In the genomic region with DNA sequence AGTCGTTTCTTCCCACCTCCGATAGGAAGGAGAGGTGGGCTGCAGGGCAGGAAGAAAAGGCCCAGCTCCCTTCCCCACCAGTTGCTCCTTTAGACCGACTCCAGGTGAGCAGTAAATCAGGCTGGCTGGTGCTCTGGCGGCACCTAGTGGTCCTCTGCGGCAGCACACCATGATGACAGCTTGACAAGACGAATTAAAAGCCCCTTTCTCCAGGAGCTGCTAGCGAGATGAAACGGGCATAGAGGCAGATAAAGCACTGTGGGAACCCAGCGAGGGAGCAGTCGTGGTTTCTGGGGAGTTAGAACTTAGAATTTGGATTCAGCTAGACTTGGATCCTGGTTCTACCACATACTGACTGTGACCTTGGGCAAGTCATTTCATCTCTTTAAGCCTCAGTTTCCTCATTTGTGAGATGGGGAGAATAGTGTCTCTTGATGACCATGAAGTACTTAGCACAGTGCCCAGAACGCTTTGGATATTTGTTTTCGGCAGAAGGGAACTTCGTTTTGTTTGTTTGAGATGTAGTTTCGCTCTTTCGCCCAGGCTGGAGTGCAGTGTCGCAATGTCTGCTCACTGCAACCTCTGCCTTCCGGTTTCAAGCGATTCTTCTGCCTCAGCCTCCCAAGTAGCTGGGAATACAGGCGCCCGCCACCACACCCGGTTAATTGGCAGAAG, we compare ENCODE assay signal across 8 cellular contexts. TPM values are rescaled to one million over a fixed set of nuclear protein-coding genes. Genes with fewer than 3 reads are reported as not detected.
A peak's percentile ranks its signal among the peaks of the same experiment; 100 is the strongest.
DNase-seq lines count a peak whose midpoint lies in the region; ATAC-seq and TF ChIP-seq lines count a peak whose summit lies in the region.

No MANE protein-coding gene starts in this region.

- no TSS peak for BruUV-seq in Calu3 (replicated peaks; lab: Mats Ljungman, UMichigan)

- peak overlapping the region; percentile 22 for H3K4me3 Mint-ChIP-seq in Calu3 (ENCODE audit: low read depth, unreplicated experiment)
- peak overlapping the region; percentile 17 for H3K4me3 Mint-ChIP-seq in activated CD4-positive, alpha-beta memory T cell treated with anti-CD3 and anti-CD28 coated beads, Interleukin-2, amount 10 ng/mL, durations not matched to agents 7 days and 5 days

- peaks cover 0 to 2% of the 10 kb centered on the region in 2 donors for H3K9me3 ChIP-seq in lung (ENCODE audit: control insufficient read depth in 2 of 2, insufficient read depth in 1 of 2, low read length in 1 of 2)

- DNase-seq in Calu3 = peak; percentile 89
- peak; percentile 78 for DNase-seq in HPDE6-E6E7 (ENCODE audit: extremely low spot score)
- peak; percentile 92 for DNase-seq in NCI-H82 (lab: John Stamatoyannopoulos, UW)
- peak; percentile 92 for DNase-seq in activated CD4-positive, alpha-beta memory T cell treated with anti-CD3 and anti-CD28 coated beads, Interleukin-2, amount 10 ng/mL, durations not matched to agents 7 days and 5 days
- peak; percentile 61 to 89 (median 77) for DNase-seq in dorsolateral prefrontal cortex
- peak; percentile 81 for DNase-seq in lung (ENCODE audit: low spot score)
- DNase-seq in stimulated activated CD4-positive, alpha-beta T cell treated with anti-CD3 and anti-CD28 coated beads, TNF-alpha, amount 100 ng/mL, for 4 hours (ENCODE audit: low read depth in 3 of 3) = peak; percentile 82 to 83 (median 83)

- WGBS in lung, 2 donors = 12 to 18% methylated on average over 21 of the region's 21 CpGs

- CTCF ChIA-PET in Calu3 (lab: Charles Lee) = interaction anchor here (0.6 to 3.0 kb wide), 25 partner anchors 9 to 419 kb away, joined by 3 to 27 read pairs (median 6); a partner anchor contains a TSS
- CTCF ChIA-PET in activated CD4-positive, alpha-beta memory T cell treated with anti-CD3 and anti-CD28 coated beads, Interleukin-2, amount 10 ng/mL, durations not matched to agents 7 days and 5 days (lab: Charles Lee) = interaction anchor here (0.6 to 11.6 kb wide), 62 partner anchors 10 to 502 kb away, joined by 3 to 217 read pairs (median 5); a partner anchor contains a TSS

- no peaks in the 10 kb centered on the region for H3K36me3 ChIP-seq in lung (ENCODE audit: control insufficient read depth in 2 of 2, insufficient read depth in 2 of 2, low read length in 2 of 2)

- H3K4me1 Mint-ChIP-seq in Calu3 (ENCODE audit: low read depth, unreplicated experiment) = peaks cover 16% of the 10 kb centered on the region
- H3K4me1 Mint-ChIP-seq in activated CD4-positive, alpha-beta memory T cell treated with anti-CD3 and anti-CD28 coated beads, Interleukin-2, amount 10 ng/mL, durations not matched to agents 7 days and 5 days = peaks cover 49% of the 10 kb centered on the region

- H3K4me3 ChIP-seq in dorsolateral prefrontal cortex = peak overlapping the region in 18 of 59 donors; percentile 1 to 49 (median 14)
- no peak overlapping the region for H3K4me3 ChIP-seq in lung

- peaks cover 40% of the 10 kb centered on the region for H3K27me3 Mint-ChIP-seq in Calu3 (ENCODE audit: unreplicated experiment)
- no peaks in the 10 kb centered on the region for H3K27me3 Mint-ChIP-seq in activated CD4-positive, alpha-beta memory T cell treated with anti-CD3 and anti-CD28 coated beads, Interleukin-2, amount 10 ng/mL, durations not matched to agents 7 days and 5 days

- intact Hi-C loops in Calu3 (cut with micrococcal nuclease; ENCODE audit: unreplicated experiment) = loop anchor here (2.0 to 5.0 kb wide), 4 partner anchors 66 to 262 kb away; no protein-coding TSS in a partner anchor
- intact Hi-C loops in dorsolateral prefrontal cortex (cut with DNase I) = loop anchor here (1.0 to 5.0 kb wide), 3 partner anchors 186 to 195 kb away; no protein-coding TSS in a partner anchor

- H3K27me3 ChIP-seq in dorsolateral prefrontal cortex (no peaks in the 10 kb centered on the region), lung (ENCODE audit: control insufficient read depth, insufficient read depth) (no peaks in the 10 kb centered on the region)

- ATAC-seq in lung (ENCODE audit: insufficient read depth, low FRiP score) (peak; percentile 68), HG02588 (IDR thresholded peaks at IDR 0.05; ENCODE audit: unreplicated experiment) (no peak)

- POLR2A ChIA-PET in activated CD4-positive, alpha-beta memory T cell treated with anti-CD3 and anti-CD28 coated beads, Interleukin-2, amount 10 ng/mL, durations not matched to agents 7 days and 5 days (lab: Charles Lee) = interaction anchor here (0.7 to 7.5 kb wide), 17 partner anchors 9 to 264 kb away, joined by 3 to 96 read pairs (median 4); a partner anchor contains a TSS

- H3K9me3 Mint-ChIP-seq in Calu3 (ENCODE audit: low read depth, unreplicated experiment) = no peaks in the 10 kb centered on the region
- no peaks in the 10 kb centered on the region for H3K9me3 Mint-ChIP-seq in activated CD4-positive, alpha-beta memory T cell treated with anti-CD3 and anti-CD28 coated beads, Interleukin-2, amount 10 ng/mL, durations not matched to agents 7 days and 5 days

- no peaks in the 10 kb centered on the region for H3K36me3 Mint-ChIP-seq in Calu3 (ENCODE audit: insufficient read depth, unreplicated experiment)
- H3K36me3 Mint-ChIP-seq in activated CD4-positive, alpha-beta memory T cell treated with anti-CD3 and anti-CD28 coated beads, Interleukin-2, amount 10 ng/mL, durations not matched to agents 7 days and 5 days (ENCODE audit: low read depth) = no peaks in the 10 kb centered on the region

- TF ChIP-seq CTCF in Calu3 (IDR thresholded peaks at IDR 0.05; ENCODE audit: unreplicated experiment) = peak; percentile 93
- TF ChIP-seq CTCF in dorsolateral prefrontal cortex (IDR thresholded peaks at IDR 0.05 in 54 of 56, conservative IDR thresholded peaks at IDR 0.05 in 2 of 56; ENCODE audit: low read depth in 1 of 56, partially characterized antibody in 56 of 56) = peak; percentile 79 to 99 (median 94)
- TF ChIP-seq CTCF in lung (IDR thresholded peaks at IDR 0.05; ENCODE audit: control extremely low read depth, extremely low read depth) = peak; percentile 97

- peaks cover 0 to 2% of the 10 kb centered on the region in 2 donors for H3K4me1 ChIP-seq in lung (ENCODE audit: control insufficient read depth in 2 of 2, insufficient read depth in 2 of 2, low read length in 2 of 2)

- H3K27ac Mint-ChIP-seq in Calu3 (ENCODE audit: unreplicated experiment) = no peak overlapping the region
- H3K27ac Mint-ChIP-seq in activated CD4-positive, alpha-beta memory T cell treated with anti-CD3 and anti-CD28 coated beads, Interleukin-2, amount 10 ng/mL, durations not matched to agents 7 days and 5 days = peak overlapping the region; percentile 24

- H3K27ac ChIP-seq in dorsolateral prefrontal cortex (peak overlapping the region in 3 of 59 donors; percentile 17 to 62 (median 59)), lung (ENCODE audit: low read depth in 1 of 2, low read length in 1 of 2) (peak overlapping the region in 1 of 2 donors; percentile 8)

RNA-seq across cellular contexts. Expression of a gene that starts 21.8 kb away (rescaled TPM):
- total RNA-seq in Calu3 (2022) = 3.0 and 3.2 TPM in 2 replicates
- 1 to 10 TPM; 7.2 to 8.2 TPM for total RNA-seq in activated CD4-positive, alpha-beta memory T cell treated with anti-CD3 and anti-CD28 coated beads, Interleukin-2, amount 10 ng/mL, durations not matched to agents 7 days and 5 days
- 100 to 1,000 TPM in 2 of 120 experiments, 10 to 100 TPM in 118; 11.0 to 162 (median 38.4) TPM for total RNA-seq in dorsolateral prefrontal cortex
- 10 to 100 TPM in 1 of 2 donors, 1 to 10 TPM in 1; 6.6 to 16.0 TPM for total RNA-seq in lung
- polyA plus RNA-seq in lung = 10 to 100 TPM in 1 of 2 donors, 1 to 10 TPM in 1; 3.7 to 12.1 TPM

RNA-seq across cellular contexts. Expression of a gene that starts 34.6 kb away (rescaled TPM):
- 12.8 and 13.7 TPM in 2 replicates for total RNA-seq in Calu3 (2022)
- 100 to 1,000 TPM; 172 to 173 TPM for total RNA-seq in activated CD4-positive, alpha-beta memory T cell treated with anti-CD3 and anti-CD28 coated beads, Interleukin-2, amount 10 ng/mL, durations not matched to agents 7 days and 5 days
- total RNA-seq in dorsolateral prefrontal cortex = 100 to 1,000 TPM in 80 of 120 experiments, 10 to 100 TPM in 40; 58.5 to 148 (median 109) TPM
- total RNA-seq in lung = 10 to 100 TPM; 31.0 to 71.6 TPM
- polyA plus RNA-seq in lung = 100 to 1,000 TPM in 1 of 2 donors, 10 to 100 TPM in 1; 24.5 to 201 TPM
